Comparison of ENCODE assay signal across 8 cellular contexts in the genomic region with DNA sequence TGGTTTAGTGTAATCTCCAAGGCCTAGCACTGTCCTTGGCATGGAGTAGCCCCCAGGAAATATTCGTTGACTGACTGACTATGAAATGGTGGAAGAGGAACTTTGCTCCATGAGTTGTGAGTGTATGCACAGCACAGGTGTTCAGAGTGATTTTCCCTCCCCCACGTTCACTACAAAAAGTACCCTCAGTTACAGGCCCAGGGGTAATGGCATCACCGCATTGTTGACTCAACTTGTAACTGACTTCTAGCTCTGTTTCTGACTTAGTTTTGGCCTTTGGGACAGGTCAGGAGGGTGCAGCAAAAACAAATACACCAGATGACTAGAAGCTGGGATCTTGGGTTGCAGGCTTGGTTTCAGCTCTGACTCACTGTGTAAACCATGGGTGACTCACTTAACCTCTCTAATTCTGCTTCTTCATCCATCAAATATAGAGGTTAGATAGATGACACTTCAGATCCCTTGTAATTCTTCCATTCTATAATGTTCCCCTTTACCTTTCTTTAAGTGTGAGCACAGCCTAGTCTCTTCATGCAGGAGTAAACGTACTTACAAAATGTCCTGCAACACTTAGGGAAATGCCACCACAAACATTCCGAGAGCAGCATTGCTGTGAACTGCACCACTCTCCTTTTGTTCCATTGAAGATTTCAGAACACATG.
DNase-seq lines count a peak whose midpoint lies in the region; ATAC-seq and TF ChIP-seq lines count a peak whose summit lies in the region.

No MANE protein-coding gene starts in this region.

- H3K4me3 ChIP-seq in fibroblast of the aortic adventitia (ENCODE audit: low read depth, low read length), result no peak overlapping the region

- in situ Hi-C loops in Caki2 (cut with HindIII; ENCODE audit: low pct_unique_long_range_greater_than_20kb, low sequenced_read_pairs), result no loop called here

- peak; percentile 91 for DNase-seq in Caki2 (ENCODE audit: low read depth)
- peak; percentile 75 for DNase-seq in activated CD4-positive, alpha-beta T cell treated with anti-CD3 and anti-CD28 coated beads for 48 hours
- peak; percentile 82 for DNase-seq in fibroblast of the aortic adventitia (ENCODE audit: low read depth)
- peak in 2 of 3 experiments; percentile 15 to 20 for DNase-seq in stimulated activated CD4-positive, alpha-beta T cell treated with anti-CD3 and anti-CD28 coated beads, TNF-alpha, amount 100 ng/mL, for 4 hours (ENCODE audit: low read depth in 3 of 3)
- DNase-seq in putamen (ENCODE audit: low spot score), result no peak
- no peak for DNase-seq in mesenteric fat pad (ENCODE audit: low spot score)

- peak; percentile 90 for ATAC-seq in GM21367 (IDR thresholded peaks at IDR 0.05; ENCODE audit: unreplicated experiment)
- peak; percentile 74 for ATAC-seq in HG03575 (IDR thresholded peaks at IDR 0.05; ENCODE audit: extremely low read depth, insufficient number of reproducible peaks, low FRiP score, unreplicated experiment)

- no peak for TF ChIP-seq CTCF in fibroblast of the aortic adventitia (IDR thresholded peaks at IDR 0.05; ENCODE audit: insufficient read depth, low read length)

Comparison
In these comparisons a context has a peak if more than half of its experiments do, and no peak if none do; other contexts are left out.
1. DNase-seq: peak in Caki2 (single experiment), activated CD4-positive, alpha-beta T cell treated with anti-CD3 and anti-CD28 coated beads for 48 hours (single experiment), fibroblast of the aortic adventitia (single experiment) and stimulated activated CD4-positive, alpha-beta T cell treated with anti-CD3 and anti-CD28 coated beads, TNF-alpha, amount 100 ng/mL, for 4 hours (2 of 3); none in putamen (single experiment) and mesenteric fat pad (single experiment).